In the genomic region with DNA sequence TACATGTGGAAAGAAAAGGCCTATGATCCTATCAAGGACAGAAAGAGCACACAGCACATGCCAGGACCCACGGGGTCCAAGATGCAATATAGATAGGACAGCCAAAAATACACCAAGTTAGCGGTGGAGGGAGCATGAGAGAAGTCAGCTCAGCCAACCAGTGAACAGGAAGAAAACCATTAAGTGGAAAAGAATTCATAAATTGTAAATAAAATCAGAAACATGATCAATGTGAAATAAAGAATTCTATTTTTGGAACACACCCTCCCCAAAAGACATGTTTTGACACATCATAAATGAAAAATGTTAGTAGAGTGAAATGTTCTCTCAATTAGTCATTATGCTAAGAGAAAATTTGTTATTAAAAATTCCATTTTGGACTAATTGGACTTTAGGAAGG, we compare ENCODE assay signal across 27 cellular contexts.
"Had no signal": no experiment of that assay in that cellular context is flagged by ENCODE, and none has a peak within 500 bp of the region (broad histone marks: within the 10 kb centered on the region; RNA-seq: fewer than 3 reads in every experiment).

No MANE protein-coding gene starts in this region.

- FAIRE-seq: colon, RCC 7860, TTC549 had no signal

- H3K27ac ChIP-seq: ascending aorta, cardiac muscle cell, VCaP had no signal

- H3K4me1 ChIP-seq: ascending aorta had no signal

- H3K27me3 Mint-ChIP-seq: activated CD4-positive, alpha-beta memory T cell treated with anti-CD3 and anti-CD28 coated beads for 36 hours; activated CD4-positive, alpha-beta T cell treated with anti-CD3 and anti-CD28 coated beads, Interleukin-2, amount 10 ng/mL, durations not matched to agents 7 days and 5 days; activated naive CD8-positive, alpha-beta T cell treated with anti-CD3 and anti-CD28 coated beads, Interleukin-2, amount 50 U/mL, for 24 hours; brain had no signal

- H3K27ac Mint-ChIP-seq: activated CD4-positive, alpha-beta memory T cell treated with anti-CD3 and anti-CD28 coated beads for 36 hours; activated CD4-positive, alpha-beta T cell treated with anti-CD3 and anti-CD28 coated beads, Interleukin-2, amount 10 ng/mL, durations not matched to agents 7 days and 5 days; activated naive CD4-positive, alpha-beta T cell treated with anti-CD3 and anti-CD28 coated beads, Interleukin-2, amount 50 U/mL, for 72 hours; activated naive CD8-positive, alpha-beta T cell treated with anti-CD3 and anti-CD28 coated beads, Interleukin-2, amount 50 U/mL, for 24 hours had no signal

- H3K9me3 ChIP-seq: ascending aorta had no signal

- H3K27me3 ChIP-seq: ascending aorta, cardiac muscle cell had no signal

- H3K36me3 Mint-ChIP-seq: activated naive CD4-positive, alpha-beta T cell treated with anti-CD3 and anti-CD28 coated beads, Interleukin-2, amount 50 U/mL, for 72 hours; brain had no signal

- ATAC-seq: activated naive CD4-positive, alpha-beta T cell treated with anti-CD3 and anti-CD28 coated beads, Interleukin-2, amount 50 U/mL, for 72 hours; activated naive CD8-positive, alpha-beta T cell treated with anti-CD3 and anti-CD28 coated beads, Interleukin-2, amount 50 U/mL, for 24 hours; activated T-cell treated with anti-CD3 and anti-CD28 coated beads, Interleukin-2, amount 50 U/mL, for 4 hours had no signal

- DNase-seq: activated CD4-positive, alpha-beta memory T cell treated with anti-CD3 and anti-CD28 coated beads for 36 hours; activated CD4-positive, alpha-beta T cell treated with anti-CD3 and anti-CD28 coated beads, Interleukin-2, amount 10 ng/mL, durations not matched to agents 7 days and 5 days; activated CD4-positive, CD25-positive, alpha-beta regulatory T cell; activated CD8-positive, alpha-beta memory T cell treated with anti-CD3 and anti-CD28 coated beads for 24 hours; activated effector memory CD4-positive, alpha-beta T cell treated with anti-CD3 and anti-CD28 coated beads, Interleukin-2, amount 50 U/mL, for 16 hours; activated naive CD4-positive, alpha-beta T cell treated with Interleukin-2 at 50 U/mL for 16 hours; activated naive CD8-positive, alpha-beta T cell treated with anti-CD3 and anti-CD28 coated beads, Interleukin-2, amount 50 U/mL, for 24 hours; activated T-cell treated with anti-CD3 and anti-CD28 coated beads, Interleukin-2, amount 50 U/mL, for 4 hours; amniotic stem cell; cerebellar nuclear complex; NCI-H1092 treated with DMSO at 0.1 percent for 48 hours; NCI-H1417 treated with DMSO at 0.1 percent for 48 hours; NCI-H1694; NCI-H2081; NCI-H510A treated with DMSO at 0.1 percent for 48 hours; NCI-H69; SHP77 treated with DMSO at 0.1 percent for 48 hours; T-helper 2 cell; T1000 had no signal

- H3K4me3 Mint-ChIP-seq: activated CD4-positive, alpha-beta memory T cell treated with anti-CD3 and anti-CD28 coated beads for 36 hours; activated CD4-positive, alpha-beta T cell treated with anti-CD3 and anti-CD28 coated beads, Interleukin-2, amount 10 ng/mL, durations not matched to agents 7 days and 5 days; activated naive CD8-positive, alpha-beta T cell treated with anti-CD3 and anti-CD28 coated beads, Interleukin-2, amount 50 U/mL, for 24 hours; activated T-cell treated with anti-CD3 and anti-CD28 coated beads, Interleukin-2, amount 50 U/mL, for 4 hours; brain had no signal

- H3K4me3 ChIP-seq: ascending aorta, cardiac muscle cell had no signal

- H3K36me3 ChIP-seq: ascending aorta, cardiac muscle cell had no signal

- H3K4me1 Mint-ChIP-seq: activated CD4-positive, alpha-beta T cell treated with anti-CD3 and anti-CD28 coated beads, Interleukin-2, amount 10 ng/mL, durations not matched to agents 7 days and 5 days; activated naive CD8-positive, alpha-beta T cell treated with anti-CD3 and anti-CD28 coated beads, Interleukin-2, amount 50 U/mL, for 24 hours had no signal

- H3K9me3 Mint-ChIP-seq: activated CD4-positive, alpha-beta memory T cell treated with anti-CD3 and anti-CD28 coated beads for 36 hours; activated CD4-positive, alpha-beta T cell treated with anti-CD3 and anti-CD28 coated beads, Interleukin-2, amount 10 ng/mL, durations not matched to agents 7 days and 5 days; activated naive CD4-positive, alpha-beta T cell treated with anti-CD3 and anti-CD28 coated beads, Interleukin-2, amount 50 U/mL, for 72 hours; activated naive CD8-positive, alpha-beta T cell treated with anti-CD3 and anti-CD28 coated beads, Interleukin-2, amount 50 U/mL, for 24 hours; activated T-cell treated with anti-CD3 and anti-CD28 coated beads, Interleukin-2, amount 50 U/mL, for 4 hours; brain had no signal
